1 cellular context compared by ENCODE assay signal in the genomic region with DNA sequence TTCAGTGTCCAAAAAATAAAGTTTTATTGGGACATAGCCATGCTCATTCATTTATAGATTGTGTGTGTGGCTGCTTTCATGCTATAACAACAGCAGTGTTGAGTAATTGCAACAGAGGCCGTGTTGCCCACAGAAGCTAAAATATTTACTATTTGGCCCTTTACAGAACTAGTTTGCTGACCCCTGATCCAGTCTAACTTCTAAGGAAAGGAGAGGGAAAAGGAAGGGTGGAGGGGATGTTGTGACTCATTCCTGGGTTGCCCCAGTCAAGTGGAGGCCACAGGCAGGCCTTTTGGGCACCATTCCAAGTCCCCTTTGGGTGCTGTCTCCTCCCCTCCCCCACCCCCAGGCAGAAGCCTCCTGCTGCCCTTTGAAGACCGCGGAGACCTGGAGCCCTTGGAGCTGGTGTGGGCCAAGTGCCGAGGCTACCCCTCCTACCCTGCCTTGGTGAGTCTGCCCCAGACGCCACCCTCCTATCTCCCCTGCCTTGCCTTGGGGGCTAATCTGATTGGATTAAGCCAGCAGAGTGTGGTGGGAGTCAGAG.
TF ChIP-seq lines count a peak whose summit lies in the region.

No MANE protein-coding gene starts in this region.

TF ChIP-seq in HEK293, 187 proteins besides CTCF, POLR2A, EP300 and RAD21 (continued from another document and continues in another):
- TF ChIP-seq, protein P1, sequence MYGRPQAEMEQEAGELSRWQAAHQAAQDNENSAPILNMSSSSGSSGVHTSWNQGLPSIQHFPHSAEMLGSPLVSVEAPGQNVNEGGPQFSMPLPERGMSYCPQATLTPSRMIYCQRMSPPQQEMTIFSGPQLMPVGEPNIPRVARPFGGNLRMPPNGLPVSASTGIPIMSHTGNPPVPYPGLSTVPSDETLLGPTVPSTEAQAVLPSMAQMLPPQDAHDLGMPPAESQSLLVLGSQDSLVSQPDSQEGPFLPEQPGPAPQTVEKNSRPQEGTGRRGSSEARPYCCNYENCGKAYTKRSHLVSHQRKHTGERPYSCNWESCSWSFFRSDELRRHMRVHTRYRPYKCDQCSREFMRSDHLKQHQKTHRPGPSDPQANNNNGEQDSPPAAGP (tag by site-specific recombination; IDR thresholded peaks at IDR 0.05), result 0 out of 2 replicates have a peak, but pooled peaks have one; percentile 39
- TF ChIP-seq OSR2 (tag by site-specific recombination; IDR thresholded peaks at IDR 0.05), result no peak
- TF ChIP-seq KLF10 (tag by site-specific recombination; IDR thresholded peaks at IDR 0.05), result no peak
- TF ChIP-seq ZNF239 (tag by site-specific recombination; IDR thresholded peaks at IDR 0.05), result no peak
- no peak for TF ChIP-seq ZNF548 (tag by site-specific recombination; IDR thresholded peaks at IDR 0.05)
- TF ChIP-seq SCRT2 (tag by site-specific recombination; IDR thresholded peaks at IDR 0.05), result no peak
- no peak for TF ChIP-seq ZNF701 (tag by site-specific recombination; IDR thresholded peaks at IDR 0.05)
- no peak for TF ChIP-seq ZBTB7A (tag by site-specific recombination; IDR thresholded peaks at IDR 0.05; ENCODE audit: low read depth)
- no peak for TF ChIP-seq ZSCAN16 (tag by site-specific recombination; IDR thresholded peaks at IDR 0.05)
- no peak for TF ChIP-seq ZNF23 (tag by site-specific recombination; IDR thresholded peaks at IDR 0.05; ENCODE audit: borderline replicate concordance)
- no peak for TF ChIP-seq ZNF146 (tag by site-specific recombination; IDR thresholded peaks at IDR 0.05)
- no peak for TF ChIP-seq ZNF362 (tag by site-specific recombination; IDR thresholded peaks at IDR 0.05)
- TF ChIP-seq HIC1 (tag by site-specific recombination; IDR thresholded peaks at IDR 0.05), result peak; percentile 46; the same call in 1 of the 2 replicates
- TF ChIP-seq ZNF571 (tag by site-specific recombination; IDR thresholded peaks at IDR 0.05), result no peak
- peak; percentile 58 for TF ChIP-seq GLIS1 (tag by site-specific recombination; IDR thresholded peaks at IDR 0.05)
- peak; percentile 49; the same call in 1 of the 2 replicates for TF ChIP-seq ZNF398 (tag by site-specific recombination; IDR thresholded peaks at IDR 0.05)
- TF ChIP-seq BCL11B (tag by site-specific recombination; IDR thresholded peaks at IDR 0.05; ENCODE audit: low read depth), result no peak
- TF ChIP-seq ZNF114 (tag by site-specific recombination; IDR thresholded peaks at IDR 0.05), result no peak
- peak; percentile 74 for TF ChIP-seq PRDM10 (tag by site-specific recombination; IDR thresholded peaks at IDR 0.05)
- TF ChIP-seq ZNF596 (tag by site-specific recombination; IDR thresholded peaks at IDR 0.05), result no peak
- TF ChIP-seq PATZ1 (tag by site-specific recombination; IDR thresholded peaks at IDR 0.05), result peak; percentile 50; the same call in 1 of the 2 replicates
- no peak for TF ChIP-seq ZNF830 (tag by site-specific recombination; IDR thresholded peaks at IDR 0.05; ENCODE audit: low read depth)
- no peak for TF ChIP-seq ZNF560 (tag by site-specific recombination; IDR thresholded peaks at IDR 0.05; ENCODE audit: borderline replicate concordance)
- no peak for TF ChIP-seq ZNF449 (tag by site-specific recombination; IDR thresholded peaks at IDR 0.05)
- TF ChIP-seq ZNF600 (tag by site-specific recombination; IDR thresholded peaks at IDR 0.05), result no peak
- no peak for TF ChIP-seq ZNF585B (tag by site-specific recombination; IDR thresholded peaks at IDR 0.05)
- TF ChIP-seq ZNF777 (tag by site-specific recombination; IDR thresholded peaks at IDR 0.05; ENCODE audit: borderline replicate concordance), result no peak
- TF ChIP-seq GLIS2 (tag by site-specific recombination; IDR thresholded peaks at IDR 0.05), result peak; percentile 74
- no peak for TF ChIP-seq ZXDB (tag by site-specific recombination; IDR thresholded peaks at IDR 0.05)
- TF ChIP-seq INSM2 (tag by site-specific recombination; IDR thresholded peaks at IDR 0.05), result no peak
- 0 out of 2 replicates have a peak, but pooled peaks have one; percentile 15 for TF ChIP-seq ZSCAN30 (tag by site-specific recombination; IDR thresholded peaks at IDR 0.05)
- no peak for TF ChIP-seq ZNF433 (tag by site-specific recombination; IDR thresholded peaks at IDR 0.05; ENCODE audit: low read depth)
- 0 out of 2 replicates have a peak, but pooled peaks have one; percentile 18 for TF ChIP-seq ZFHX2 (tag by site-specific recombination; conservative IDR thresholded peaks at IDR 0.05)
- 0 out of 2 replicates have a peak, but pooled peaks have one; percentile 14 for TF ChIP-seq IKZF3 (tag by site-specific recombination; IDR thresholded peaks at IDR 0.05)
- TF ChIP-seq KLF7 (tag by site-specific recombination; IDR thresholded peaks at IDR 0.05; ENCODE audit: borderline replicate concordance), result no peak
- TF ChIP-seq ZFP3 (tag by site-specific recombination; IDR thresholded peaks at IDR 0.05; ENCODE audit: low read depth), result no peak
- TF ChIP-seq, protein P2, sequence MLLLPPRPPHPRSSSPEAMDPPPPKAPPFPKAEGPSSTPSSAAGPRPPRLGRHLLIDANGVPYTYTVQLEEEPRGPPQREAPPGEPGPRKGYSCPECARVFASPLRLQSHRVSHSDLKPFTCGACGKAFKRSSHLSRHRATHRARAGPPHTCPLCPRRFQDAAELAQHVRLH (tag by site-specific recombination; IDR thresholded peaks at IDR 0.05), result no peak
- TF ChIP-seq HOXA7 (CRISPR knock-in tag; IDR thresholded peaks at IDR 0.05; ENCODE audit: borderline replicate concordance), result no peak
- no peak for TF ChIP-seq ZNF621 (tag by site-specific recombination; IDR thresholded peaks at IDR 0.05)
- TF ChIP-seq ZNF18 (tag by site-specific recombination; IDR thresholded peaks at IDR 0.05), result no peak
- no peak for TF ChIP-seq GLI4 (tag by site-specific recombination; IDR thresholded peaks at IDR 0.05)
- TF ChIP-seq ZNF366 (tag by site-specific recombination; conservative IDR thresholded peaks at IDR 0.05), result 0 out of 2 replicates have a peak, but pooled peaks have one; percentile 22
- TF ChIP-seq ZFP69B (tag by site-specific recombination; IDR thresholded peaks at IDR 0.05), result no peak
- no peak for TF ChIP-seq ZNF133 (tag by site-specific recombination; IDR thresholded peaks at IDR 0.05)
